In the genomic region with DNA sequence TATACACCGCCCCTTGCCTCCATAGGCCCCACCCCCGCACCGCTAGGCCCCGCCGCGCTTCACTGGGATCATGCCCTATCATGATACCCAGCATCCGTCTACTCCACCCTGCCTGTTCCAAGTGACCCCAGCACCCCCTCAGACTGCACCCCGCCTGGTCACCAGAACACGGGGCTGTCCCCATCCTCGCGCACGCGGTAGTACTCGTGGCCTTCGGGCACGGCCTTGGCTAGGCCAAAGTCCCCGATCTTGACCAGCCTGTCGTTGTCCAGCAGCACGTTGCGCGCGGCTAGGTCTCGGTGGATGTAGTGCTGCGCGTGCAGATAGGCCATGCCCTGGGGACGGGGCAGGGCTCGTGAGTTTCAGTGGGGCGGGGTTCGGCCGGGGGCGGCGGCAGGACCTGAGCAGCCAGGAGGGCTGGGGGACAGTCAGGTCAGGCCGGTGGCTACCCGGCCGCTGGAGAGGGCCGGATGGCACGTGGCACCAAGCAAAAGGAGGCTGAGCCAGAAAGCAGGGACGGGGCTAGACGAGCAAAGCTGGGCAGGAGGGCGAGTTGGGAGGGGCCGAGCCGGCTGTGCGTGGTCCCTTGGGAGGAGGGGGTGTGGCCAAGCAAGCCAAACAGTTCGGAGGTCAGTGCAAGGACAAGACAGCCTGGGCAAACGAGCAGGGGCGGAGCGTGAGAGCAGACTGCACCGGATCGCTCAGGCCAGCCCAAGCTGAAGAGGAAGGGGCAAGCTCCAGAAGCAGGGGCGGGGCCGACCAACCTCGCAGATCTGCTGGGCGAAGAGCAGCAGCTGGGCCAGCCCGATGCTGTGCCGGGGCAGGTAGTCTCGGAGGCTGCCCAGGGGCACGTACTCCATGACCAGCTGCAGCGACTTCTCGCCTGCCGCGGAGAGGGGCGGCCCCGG, we compare ENCODE assay signal across 12 cellular contexts. TPM values are rescaled to one million over a fixed set of nuclear protein-coding genes. Genes with fewer than 3 reads are reported as not detected.
DNase-seq lines count a peak whose midpoint lies in the region; ATAC-seq and TF ChIP-seq lines count a peak whose summit lies in the region.
"Had no signal": no experiment of that assay in that cellular context is flagged by ENCODE, and none has a peak within 500 bp of the region (broad histone marks: within the 10 kb centered on the region; RNA-seq: fewer than 3 reads in every experiment).

No MANE protein-coding gene starts in this region.

- H3K23ac ChIP-seq in trophoblast cell (ENCODE audit: low read length): no peak overlapping the region

- H3K4me1 Mint-ChIP-seq in activated CD4-positive, alpha-beta memory T cell treated with anti-CD3 and anti-CD28 coated beads, Interleukin-2, amount 10 ng/mL, durations not matched to agents 7 days and 5 days: no peaks in the 10 kb centered on the region

- H3K27me3 ChIP-seq in trophoblast cell (ENCODE audit: insufficient read depth, low read length): no peaks in the 10 kb centered on the region

- H3K79me1 ChIP-seq in trophoblast cell (ENCODE audit: low read length): no peaks in the 10 kb centered on the region

- H3K4me3 Mint-ChIP-seq in activated CD4-positive, alpha-beta memory T cell treated with anti-CD3 and anti-CD28 coated beads, Interleukin-2, amount 10 ng/mL, durations not matched to agents 7 days and 5 days: no peak overlapping the region
- H3K4me3 Mint-ChIP-seq: activated T-helper 1 cell treated with anti-CD3 and anti-CD28 coated beads, Interleukin-12 subunit alpha, Interleukin-12 subunit beta, Interleukin-2, Interleukin-4 antibody, amounts not matched to agents 30 ng/mL and 10 ng/mL and 1 ng/mL, durations not matched to agents 14 hours and 24 hours and 36 hours had no signal

- H2BK120ac ChIP-seq in trophoblast cell (ENCODE audit: insufficient read depth, low read length, poor library complexity): no peak overlapping the region

- DNase-seq in GM10248 (ENCODE audit: extremely low spot score): peak; percentile 9
- DNase-seq in choroid plexus epithelial cell (ENCODE audit: low read depth): peak; percentile 43
- peak; percentile 80 for DNase-seq in iPS DF 19.7 (ENCODE audit: low read depth, low spot score)
- no peak for DNase-seq in trophoblast cell
- no peak for DNase-seq in activated CD4-positive, alpha-beta memory T cell treated with anti-CD3 and anti-CD28 coated beads, Interleukin-2, amount 10 ng/mL, durations not matched to agents 7 days and 5 days
- DNase-seq in germinal center (ENCODE audit: low spot score): no peak
- DNase-seq: cerebellar nuclear complex, kidney glomerular epithelial cell, RPMI8226 had no signal

- peaks cover 10% of the 10 kb centered on the region for H3K9me3 ChIP-seq in trophoblast cell (ENCODE audit: insufficient read depth, low read depth, low read length)

- no peaks in the 10 kb centered on the region for H3K79me2 ChIP-seq in trophoblast cell (ENCODE audit: control insufficient read depth, insufficient read depth, low read length, poor library complexity)

- H3K27ac Mint-ChIP-seq in activated CD4-positive, alpha-beta memory T cell treated with anti-CD3 and anti-CD28 coated beads, Interleukin-2, amount 10 ng/mL, durations not matched to agents 7 days and 5 days: no peak overlapping the region
- H3K27ac Mint-ChIP-seq: activated T-helper 1 cell treated with anti-CD3 and anti-CD28 coated beads, Interleukin-12 subunit alpha, Interleukin-12 subunit beta, Interleukin-2, Interleukin-4 antibody, amounts not matched to agents 30 ng/mL and 10 ng/mL and 1 ng/mL, durations not matched to agents 14 hours and 24 hours and 36 hours had no signal

- H2BK5ac ChIP-seq in trophoblast cell (ENCODE audit: low read depth, low read length, poor library complexity): no peak overlapping the region

- H3K9ac ChIP-seq in trophoblast cell (ENCODE audit: low read length): no peak overlapping the region

- CTCF ChIA-PET in GM10248 (lab: Yijun Ruan, JAX): no interaction called here
- CTCF ChIA-PET in activated CD4-positive, alpha-beta memory T cell treated with anti-CD3 and anti-CD28 coated beads, Interleukin-2, amount 10 ng/mL, durations not matched to agents 7 days and 5 days (lab: Charles Lee): no interaction called here

- TF ChIP-seq CTCF in GM10248 (IDR thresholded peaks at IDR 0.05; ENCODE audit: control extremely low read depth, extremely low read depth, low read depth, missing control alignments) (no peak), choroid plexus epithelial cell (conservative IDR thresholded peaks at IDR 0.05; ENCODE audit: low read depth, low read length) (no peak)

- H2AFZ ChIP-seq in trophoblast cell (ENCODE audit: insufficient read depth, low read length, poor library complexity): peak overlapping the region; percentile 9

- peaks cover 33 to 35% of the 10 kb centered on the region in 2 experiments for H3K36me3 ChIP-seq in trophoblast cell (ENCODE audit: control insufficient read depth in 1 of 2, insufficient read depth in 2 of 2, low read length in 2 of 2)

- no peak overlapping the region for H3K14ac ChIP-seq in trophoblast cell (ENCODE audit: low read length)

- peaks cover 42% of the 10 kb centered on the region for H3K36me3 Mint-ChIP-seq in activated CD4-positive, alpha-beta memory T cell treated with anti-CD3 and anti-CD28 coated beads, Interleukin-2, amount 10 ng/mL, durations not matched to agents 7 days and 5 days (ENCODE audit: low read depth)

- H3K9me3 Mint-ChIP-seq in activated CD4-positive, alpha-beta memory T cell treated with anti-CD3 and anti-CD28 coated beads, Interleukin-2, amount 10 ng/mL, durations not matched to agents 7 days and 5 days: no peaks in the 10 kb centered on the region
- H3K9me3 Mint-ChIP-seq: activated T-helper 1 cell treated with anti-CD3 and anti-CD28 coated beads, Interleukin-12 subunit alpha, Interleukin-12 subunit beta, Interleukin-2, Interleukin-4 antibody, amounts not matched to agents 30 ng/mL and 10 ng/mL and 1 ng/mL, durations not matched to agents 14 hours and 24 hours and 36 hours had no signal

- no peak overlapping the region for H3K27ac ChIP-seq in trophoblast cell (ENCODE audit: low read depth, low read length)

- H3K4ac ChIP-seq in trophoblast cell (ENCODE audit: low read depth, low read length): no peak overlapping the region

- no CpG with 5 or more reads among the region's 63 CpGs for WGBS in trophoblast cell (ENCODE audit: extremely low coverage, insufficient coverage, insufficient read length)

- H3K4me1 ChIP-seq in trophoblast cell (ENCODE audit: control insufficient read depth in 1 of 2, insufficient read depth in 2 of 2, low read length in 2 of 2): peaks cover 5 to 14% of the 10 kb centered on the region in 2 experiments

- H3K27me3 Mint-ChIP-seq in activated CD4-positive, alpha-beta memory T cell treated with anti-CD3 and anti-CD28 coated beads, Interleukin-2, amount 10 ng/mL, durations not matched to agents 7 days and 5 days: no peaks in the 10 kb centered on the region

- H4K8ac ChIP-seq in trophoblast cell (ENCODE audit: low read depth, low read length): no peak overlapping the region

- no peak overlapping the region for H4K12ac ChIP-seq in trophoblast cell (ENCODE audit: low read depth, low read length)

- H3K4me3 ChIP-seq in choroid plexus epithelial cell (ENCODE audit: low read depth, low read length) (no peak overlapping the region), trophoblast cell (ENCODE audit: low read depth, low read length) (peak overlapping the region; percentile 30)

- H3K4me2 ChIP-seq in trophoblast cell (ENCODE audit: low read length): peak overlapping the region; percentile 28

- H4K91ac ChIP-seq in trophoblast cell (ENCODE audit: low read depth, low read length): no peak overlapping the region

- no peak overlapping the region for H2AK5ac ChIP-seq in trophoblast cell (ENCODE audit: low read length)

- no peak for ATAC-seq in HG03139 (IDR thresholded peaks at IDR 0.05; ENCODE audit: unreplicated experiment)
- ATAC-seq in GM19328 (IDR thresholded peaks at IDR 0.05; ENCODE audit: unreplicated experiment): no peak

- H2BK12ac ChIP-seq in trophoblast cell (ENCODE audit: low read length): no peak overlapping the region

- no peak overlapping the region for H3K18ac ChIP-seq in trophoblast cell (ENCODE audit: low read length)

- POLR2A ChIA-PET in GM10248 (lab: Yijun Ruan, JAX): no interaction called here
- POLR2A ChIA-PET in activated CD4-positive, alpha-beta memory T cell treated with anti-CD3 and anti-CD28 coated beads, Interleukin-2, amount 10 ng/mL, durations not matched to agents 7 days and 5 days (lab: Charles Lee): interaction anchor here (0.7 kb wide), 1 partner anchor 28 kb away, joined by 3 read pairs; no protein-coding TSS in a partner anchor

RNA-seq across cellular contexts. Expression of a gene that starts 13.6 kb away (rescaled TPM):
- polyA plus RNA-seq in trophoblast cell (2013): 6.5 and 6.9 TPM in 2 replicates
- 100 to 1,000 TPM; 223 to 237 TPM for total RNA-seq in activated CD4-positive, alpha-beta memory T cell treated with anti-CD3 and anti-CD28 coated beads, Interleukin-2, amount 10 ng/mL, durations not matched to agents 7 days and 5 days

RNA-seq across cellular contexts. Expression of a gene that starts 19.7 kb away (rescaled TPM):
- polyA plus RNA-seq in trophoblast cell (2013): 32.5 and 33.1 TPM in 2 replicates
- 10 to 100 TPM; 62.1 to 68.6 TPM for total RNA-seq in activated CD4-positive, alpha-beta memory T cell treated with anti-CD3 and anti-CD28 coated beads, Interleukin-2, amount 10 ng/mL, durations not matched to agents 7 days and 5 days

RNA-seq across cellular contexts. Expression of a gene that starts 27.4 kb away (rescaled TPM):
- polyA plus RNA-seq in trophoblast cell (2013): 62.0 and 64.7 TPM in 2 replicates
- 100 to 1,000 TPM; 226 to 243 TPM for total RNA-seq in activated CD4-positive, alpha-beta memory T cell treated with anti-CD3 and anti-CD28 coated beads, Interleukin-2, amount 10 ng/mL, durations not matched to agents 7 days and 5 days

RNA-seq across cellular contexts. Expression of a gene that starts 37.2 kb away (rescaled TPM):
- polyA plus RNA-seq in trophoblast cell (2013): 11.9 and 12.2 TPM in 2 replicates
- 1 to 10 TPM; 3.5 to 3.7 TPM for total RNA-seq in activated CD4-positive, alpha-beta memory T cell treated with anti-CD3 and anti-CD28 coated beads, Interleukin-2, amount 10 ng/mL, durations not matched to agents 7 days and 5 days

RNA-seq across cellular contexts. Expression of a gene that starts 43.4 kb away (rescaled TPM):
- polyA plus RNA-seq in trophoblast cell (2013): 1.8 and 1.9 TPM in 2 replicates
- 1 to 10 TPM; 1.0 to 1.4 TPM for total RNA-seq in activated CD4-positive, alpha-beta memory T cell treated with anti-CD3 and anti-CD28 coated beads, Interleukin-2, amount 10 ng/mL, durations not matched to agents 7 days and 5 days

Comparison
In these comparisons a context has a peak if more than half of its experiments do, and no peak if none do; other contexts are left out.
1. DNase-seq: peak in GM10248 (single experiment), choroid plexus epithelial cell (single experiment) and iPS DF 19.7 (single experiment); none in trophoblast cell (0 of 2), activated CD4-positive, alpha-beta memory T cell treated with anti-CD3 and anti-CD28 coated beads, Interleukin-2, amount 10 ng/mL, durations not matched to agents 7 days and 5 days (single experiment) and germinal center (single experiment).